In the genomic region with DNA sequence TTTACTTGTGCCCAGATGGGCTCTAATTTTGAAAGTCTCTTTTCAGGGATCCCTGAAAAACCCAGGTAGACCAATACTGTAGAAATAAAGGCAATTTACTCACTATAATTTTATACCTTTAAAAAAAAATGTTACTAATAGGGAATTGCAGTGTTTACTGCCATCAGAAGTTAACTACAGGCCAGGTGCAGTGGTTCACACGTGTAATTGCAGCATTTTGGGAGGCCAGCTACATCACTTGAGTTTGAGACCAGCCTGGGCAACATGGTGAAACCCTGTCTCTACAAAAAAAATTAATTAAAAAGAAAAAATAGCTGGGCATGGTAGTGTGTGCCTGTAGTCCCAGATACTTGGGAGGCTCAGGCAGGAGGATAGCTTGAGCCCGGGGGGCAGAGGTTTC, we compare ENCODE assay signal across 1 cellular context.
TF ChIP-seq lines count a peak whose summit lies in the region.

No MANE protein-coding gene starts in this region.

TF ChIP-seq in GM12878, 131 proteins besides CTCF, POLR2A, EP300 and RAD21:
- TF ChIP-seq SIX5 (IDR thresholded peaks at IDR 0.05; ENCODE audit: low read depth, low read length, severe bottlenecking) (no peak), IRF4 (IDR thresholded peaks at IDR 0.05; ENCODE audit: low read depth, low read length) (no peak), FOXK2 (IDR thresholded peaks at IDR 0.05) (no peak), STAT1 (conservative IDR thresholded peaks at IDR 0.05) (no peak), NR2F1 (conservative IDR thresholded peaks at IDR 0.05) (no peak), MXI1 (IDR thresholded peaks at IDR 0.05; ENCODE audit: low read depth, low read length) (no peak), TCF7 (IDR thresholded peaks at IDR 0.05; ENCODE audit: borderline replicate concordance) (no peak), SREBF2 (IDR thresholded peaks at IDR 0.05; ENCODE audit: low read length) (no peak), POU2F2 (IDR thresholded peaks at IDR 0.05; ENCODE audit: borderline replicate concordance, low read depth, low read length) (no peak), TBL1XR1 (IDR thresholded peaks at IDR 0.05; ENCODE audit: low read depth, low read length) (no peak), JUND (IDR thresholded peaks at IDR 0.05; ENCODE audit: low read depth, low read length) (no peak), PKNOX1 (IDR thresholded peaks at IDR 0.05) (no peak), ATF3 (IDR thresholded peaks at IDR 0.05; ENCODE audit: borderline replicate concordance, extremely low read depth, low read depth, low read length) (no peak), MYC (IDR thresholded peaks at IDR 0.05; ENCODE audit: insufficient read depth, insufficient read length, insufficient replicate concordance, low read length, severe bottlenecking) (no peak), NFIC (IDR thresholded peaks at IDR 0.05; ENCODE audit: low read depth, low read length) (no peak)
- TF ChIP-seq, protein P1, sequence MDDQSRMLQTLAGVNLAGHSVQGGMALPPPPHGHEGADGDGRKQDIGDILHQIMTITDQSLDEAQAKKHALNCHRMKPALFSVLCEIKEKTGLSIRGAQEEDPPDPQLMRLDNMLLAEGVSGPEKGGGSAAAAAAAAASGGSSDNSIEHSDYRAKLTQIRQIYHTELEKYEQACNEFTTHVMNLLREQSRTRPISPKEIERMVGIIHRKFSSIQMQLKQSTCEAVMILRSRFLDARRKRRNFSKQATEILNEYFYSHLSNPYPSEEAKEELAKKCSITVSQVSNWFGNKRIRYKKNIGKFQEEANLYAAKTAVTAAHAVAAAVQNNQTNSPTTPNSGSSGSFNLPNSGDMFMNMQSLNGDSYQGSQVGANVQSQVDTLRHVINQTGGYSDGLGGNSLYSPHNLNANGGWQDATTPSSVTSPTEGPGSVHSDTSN (IDR thresholded peaks at IDR 0.05; ENCODE audit: insufficient replicate concordance, low read depth, low read length) = no peak
- TF ChIP-seq, protein P2, sequence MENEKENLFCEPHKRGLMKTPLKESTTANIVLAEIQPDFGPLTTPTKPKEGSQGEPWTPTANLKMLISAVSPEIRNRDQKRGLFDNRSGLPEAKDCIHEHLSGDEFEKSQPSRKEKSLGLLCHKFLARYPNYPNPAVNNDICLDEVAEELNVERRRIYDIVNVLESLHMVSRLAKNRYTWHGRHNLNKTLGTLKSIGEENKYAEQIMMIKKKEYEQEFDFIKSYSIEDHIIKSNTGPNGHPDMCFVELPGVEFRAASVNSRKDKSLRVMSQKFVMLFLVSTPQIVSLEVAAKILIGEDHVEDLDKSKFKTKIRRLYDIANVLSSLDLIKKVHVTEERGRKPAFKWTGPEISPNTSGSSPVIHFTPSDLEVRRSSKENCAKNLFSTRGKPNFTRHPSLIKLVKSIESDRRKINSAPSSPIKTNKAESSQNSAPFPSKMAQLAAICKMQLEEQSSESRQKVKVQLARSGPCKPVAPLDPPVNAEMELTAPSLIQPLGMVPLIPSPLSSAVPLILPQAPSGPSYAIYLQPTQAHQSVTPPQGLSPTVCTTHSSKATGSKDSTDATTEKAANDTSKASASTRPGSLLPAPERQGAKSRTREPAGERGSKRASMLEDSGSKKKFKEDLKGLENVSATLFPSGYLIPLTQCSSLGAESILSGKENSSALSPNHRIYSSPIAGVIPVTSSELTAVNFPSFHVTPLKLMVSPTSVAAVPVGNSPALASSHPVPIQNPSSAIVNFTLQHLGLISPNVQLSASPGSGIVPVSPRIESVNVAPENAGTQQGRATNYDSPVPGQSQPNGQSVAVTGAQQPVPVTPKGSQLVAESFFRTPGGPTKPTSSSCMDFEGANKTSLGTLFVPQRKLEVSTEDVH (IDR thresholded peaks at IDR 0.05; ENCODE audit: low read depth, partially characterized antibody) = no peak
- TF ChIP-seq, protein P3, sequence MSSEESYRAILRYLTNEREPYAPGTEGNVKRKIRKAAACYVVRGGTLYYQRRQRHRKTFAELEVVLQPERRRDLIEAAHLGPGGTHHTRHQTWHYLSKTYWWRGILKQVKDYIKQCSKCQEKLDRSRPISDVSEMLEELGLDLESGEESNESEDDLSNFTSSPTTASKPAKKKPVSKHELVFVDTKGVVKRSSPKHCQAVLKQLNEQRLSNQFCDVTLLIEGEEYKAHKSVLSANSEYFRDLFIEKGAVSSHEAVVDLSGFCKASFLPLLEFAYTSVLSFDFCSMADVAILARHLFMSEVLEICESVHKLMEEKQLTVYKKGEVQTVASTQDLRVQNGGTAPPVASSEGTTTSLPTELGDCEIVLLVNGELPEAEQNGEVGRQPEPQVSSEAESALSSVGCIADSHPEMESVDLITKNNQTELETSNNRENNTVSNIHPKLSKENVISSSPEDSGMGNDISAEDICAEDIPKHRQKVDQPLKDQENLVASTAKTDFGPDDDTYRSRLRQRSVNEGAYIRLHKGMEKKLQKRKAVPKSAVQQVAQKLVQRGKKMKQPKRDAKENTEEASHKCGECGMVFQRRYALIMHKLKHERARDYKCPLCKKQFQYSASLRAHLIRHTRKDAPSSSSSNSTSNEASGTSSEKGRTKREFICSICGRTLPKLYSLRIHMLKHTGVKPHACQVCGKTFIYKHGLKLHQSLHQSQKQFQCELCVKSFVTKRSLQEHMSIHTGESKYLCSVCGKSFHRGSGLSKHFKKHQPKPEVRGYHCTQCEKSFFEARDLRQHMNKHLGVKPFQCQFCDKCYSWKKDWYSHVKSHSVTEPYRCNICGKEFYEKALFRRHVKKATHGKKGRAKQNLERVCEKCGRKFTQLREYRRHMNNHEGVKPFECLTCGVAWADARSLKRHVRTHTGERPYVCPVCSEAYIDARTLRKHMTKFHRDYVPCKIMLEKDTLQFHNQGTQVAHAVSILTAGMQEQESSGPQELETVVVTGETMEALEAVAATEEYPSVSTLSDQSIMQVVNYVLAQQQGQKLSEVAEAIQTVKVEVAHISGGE (CRISPR knock-in tag; IDR thresholded peaks at IDR 0.05) = no peak
